Comparison of ENCODE assay signal across 8 cellular contexts in the genomic region with DNA sequence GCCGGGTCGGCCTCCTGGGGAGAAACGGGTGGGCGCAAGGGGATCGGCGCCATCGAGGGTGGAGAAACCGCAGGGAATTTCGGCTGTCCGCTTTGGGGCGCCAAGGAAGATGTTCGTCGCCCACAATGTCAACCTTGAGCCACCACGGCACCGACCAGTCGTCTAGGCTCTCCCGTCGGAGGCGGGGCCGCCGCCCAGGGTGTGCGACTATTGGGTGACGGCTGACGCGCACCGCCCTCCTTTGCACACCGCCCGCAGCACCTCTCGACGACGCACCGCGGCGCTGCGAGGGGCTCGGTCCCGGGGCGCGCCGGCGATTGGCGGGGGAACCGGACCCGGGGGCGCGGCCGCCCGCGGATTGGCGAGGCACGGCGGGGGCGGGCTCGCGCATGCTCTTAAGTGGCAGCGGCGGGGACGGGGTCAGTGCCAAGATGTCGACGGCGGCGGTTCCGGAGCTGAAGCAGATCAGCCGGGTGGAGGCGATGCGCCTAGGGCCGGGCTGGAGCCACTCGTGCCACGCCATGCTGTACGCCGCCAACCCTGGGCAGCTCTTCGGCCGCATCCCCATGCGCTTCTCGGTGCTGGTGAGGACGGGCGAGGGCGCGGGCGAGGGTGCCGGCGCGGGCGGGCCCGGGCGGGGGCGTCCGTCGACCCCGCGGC. TPM values are rescaled to one million over a fixed set of nuclear protein-coding genes. Genes with fewer than 3 reads are reported as not detected.
A peak's percentile ranks its signal among the peaks of the same experiment; 100 is the strongest.
DNase-seq lines count a peak whose midpoint lies in the region; ATAC-seq and TF ChIP-seq lines count a peak whose summit lies in the region.

NUDT16L1 (plus strand) TSS at position 267 of the 660 bp plus-strand sequence; CDS start at position 432, 165 bp downstream.

- ATAC-seq in HG03378 (IDR thresholded peaks at IDR 0.05; ENCODE audit: unreplicated experiment), result peak; percentile 82

- DNase-seq in AML-193 (lab: John Stamatoyannopoulos, UW), result peak; percentile 92 to 94
- peak; percentile 92 for DNase-seq in NCI-H460 (ENCODE audit: extremely low read depth, low read depth)
- peak; percentile 99 for DNase-seq in activated CD4-positive, CD25-positive, alpha-beta regulatory T cell treated with anti-CD3 and anti-CD28 coated beads, Interleukin-2, amount 50 U/mL, for 72 hours
- DNase-seq in cerebellar cortex (ENCODE audit: low spot score), result peak; percentile 96
- DNase-seq in islet precursor cell, result peak; percentile 98
- peak; percentile 96 for DNase-seq in stimulated activated CD4-positive, alpha-beta T cell treated with anti-CD3 and anti-CD28 coated beads, Interleukin-12 subunit alpha, Interleukin-12 subunit beta, amount 100 ng/mL, for 4 hours

- TF ChIP-seq POLR2A in GM19099 (IDR thresholded peaks at IDR 0.05; ENCODE audit: extremely low read depth, insufficient read length, low read depth), result peak; percentile 88

RNA-seq across cellular contexts. Expression of gene NUDT16L1, which starts in this region (rescaled TPM):
- total RNA-seq in NCI-H460 (2014; rRNA removed; shearing (Covaris generic)), result 5.5 and 7.8 TPM in 2 replicates
- 25.7 and 35.3 TPM in 2 replicates for polyA plus RNA-seq in NCI-H460 (2014; cell fraction: nucleus; rRNA removed)

Comparison
In these comparisons a context has a peak if more than half of its experiments do, and no peak if none do; other contexts are left out.
1. Peak in every context shown above with its lines: DNase-seq and ATAC-seq.